Comparison of ENCODE assay signal across 8 cellular contexts in the genomic region with DNA sequence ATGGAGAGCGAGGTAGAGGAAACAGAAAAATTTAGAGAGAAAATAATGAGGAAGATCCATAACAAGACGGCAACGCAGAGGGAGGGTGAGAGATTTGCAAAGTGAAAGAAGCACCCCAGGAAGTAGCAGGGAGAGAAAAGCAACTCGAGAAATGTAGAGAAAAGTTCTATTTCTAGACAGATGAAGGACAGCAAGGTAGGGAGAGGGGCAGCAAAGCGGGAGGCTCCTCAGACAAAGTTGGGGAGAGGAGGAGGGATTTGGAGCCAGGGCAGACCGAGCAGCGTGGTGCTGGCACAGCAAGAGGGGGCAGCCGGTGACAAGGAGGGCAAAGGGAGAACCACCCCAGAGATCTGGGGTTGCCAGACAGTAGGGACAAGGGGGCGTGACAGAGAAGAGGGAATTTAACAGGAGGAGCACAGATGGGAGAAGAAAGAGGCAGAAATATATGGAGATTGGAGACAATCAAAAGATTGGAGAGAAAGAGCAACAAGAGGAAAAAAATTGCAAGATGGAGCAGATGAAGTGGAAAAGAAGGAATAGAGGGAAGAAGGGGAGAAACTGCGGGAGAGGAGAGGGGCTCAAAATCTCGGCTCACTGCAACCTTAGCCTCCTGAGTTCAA. TPM values are rescaled to one million over a fixed set of nuclear protein-coding genes. Genes with fewer than 3 reads are reported as not detected.
DNase-seq lines count a peak whose midpoint lies in the region; ATAC-seq and TF ChIP-seq lines count a peak whose summit lies in the region.

No MANE protein-coding gene starts in this region.

- H3K4me3 ChIP-seq in DND-41 (ENCODE audit: low read depth in 1 of 2, low read length in 2 of 2) = peak overlapping the region; percentile 87 to 94
- peak overlapping the region; percentile 92 for H3K4me3 ChIP-seq in WI38 (ENCODE audit: low read depth, low read length)
- peak overlapping the region; percentile 50 to 92 (median 90) for H3K4me3 ChIP-seq in fibroblast of lung (replicated peaks in 1 of 4; ENCODE audit: control extremely low read depth in 1 of 4, insufficient read depth in 1 of 4, low read depth in 3 of 4, low read length in 4 of 4)
- peak overlapping the region; percentile 97 for H3K4me3 ChIP-seq in osteoblast (ENCODE audit: insufficient read depth, low read length)

- ATAC-seq in DND-41 (ENCODE audit: insufficient read depth, low read depth) = peak; percentile 21; the same call in 2 of the 3 replicates
- ATAC-seq in HG03378 (IDR thresholded peaks at IDR 0.05; ENCODE audit: unreplicated experiment) = peak; percentile 15
- ATAC-seq in HG02759 (IDR thresholded peaks at IDR 0.05; ENCODE audit: unreplicated experiment) = no peak
- ATAC-seq in GM21381 (IDR thresholded peaks at IDR 0.05; ENCODE audit: unreplicated experiment) = no peak

- H3K27me3 ChIP-seq in DND-41 (ENCODE audit: insufficient read depth, low read length, poor library complexity) = no peaks in the 10 kb centered on the region
- H3K27me3 ChIP-seq in fibroblast of lung (ENCODE audit: control insufficient read depth, insufficient read depth, low read length) = no peaks in the 10 kb centered on the region
- H3K27me3 ChIP-seq in osteoblast (ENCODE audit: insufficient read depth, low read length) = no peaks in the 10 kb centered on the region

- peak overlapping the region; percentile 65 for H3K4me2 ChIP-seq in DND-41 (ENCODE audit: insufficient read depth, low read length)
- H3K4me2 ChIP-seq in fibroblast of lung (ENCODE audit: extremely low read depth, insufficient read depth, low read length) = peak overlapping the region; percentile 93
- peak overlapping the region; percentile 94 for H3K4me2 ChIP-seq in osteoblast (ENCODE audit: insufficient read depth, low read length)

- no peaks in the 10 kb centered on the region for H3K9me3 ChIP-seq in DND-41 (ENCODE audit: insufficient read depth, low read length, severe bottlenecking)
- H3K9me3 ChIP-seq in fibroblast of lung (ENCODE audit: control insufficient read depth, insufficient read depth, low read depth, low read length) = no peaks in the 10 kb centered on the region
- no peaks in the 10 kb centered on the region for H3K9me3 ChIP-seq in osteoblast (ENCODE audit: low read depth, low read length)

- peaks cover 42% of the 10 kb centered on the region for H3K4me1 ChIP-seq in DND-41 (ENCODE audit: insufficient read depth, low read length)
- H3K4me1 ChIP-seq in fibroblast of lung (ENCODE audit: control insufficient read depth, extremely low read depth, insufficient read depth, low read length) = no peaks in the 10 kb centered on the region
- H3K4me1 ChIP-seq in osteoblast (ENCODE audit: insufficient read depth, low read length) = peaks cover 7% of the 10 kb centered on the region

- H4K20me1 ChIP-seq in DND-41 (ENCODE audit: insufficient read depth, low read length) = peaks cover 28% of the 10 kb centered on the region
- no peaks in the 10 kb centered on the region for H4K20me1 ChIP-seq in fibroblast of lung (ENCODE audit: control insufficient read depth, extremely low read depth, insufficient read depth, low read length)
- peaks cover 17% of the 10 kb centered on the region for H4K20me1 ChIP-seq in osteoblast (ENCODE audit: insufficient read depth, low read length)

- H3K79me2 ChIP-seq in DND-41 (ENCODE audit: insufficient read depth, low read length) (peaks cover 64% of the 10 kb centered on the region), fibroblast of lung (ENCODE audit: control insufficient read depth, insufficient read depth, low read length) (peaks cover 31% of the 10 kb centered on the region), osteoblast (ENCODE audit: insufficient read depth, low read length) (peaks cover 55% of the 10 kb centered on the region)

- H2AFZ ChIP-seq in DND-41 (ENCODE audit: low read depth, low read length) (peak overlapping the region; percentile 87), fibroblast of lung (ENCODE audit: low read length) (peak overlapping the region; percentile 71), osteoblast (ENCODE audit: low read length) (peak overlapping the region; percentile 94)

- peak; percentile 45 for DNase-seq in DND-41
- peak in 1 of 2 donors; percentile 15 for DNase-seq in fibroblast of lung (ENCODE audit: low read depth in 2 of 2)
- DNase-seq in osteoblast (ENCODE audit: insufficient read length, low spot score, missing footprints) = peak; percentile 82
- no peak for DNase-seq in middle frontal gyrus (ENCODE audit: extremely low spot score, low spot score)

- H3K27ac ChIP-seq in DND-41 (ENCODE audit: low read length) (peak overlapping the region; percentile 91), fibroblast of lung (ENCODE audit: insufficient read depth, low read length) (peak overlapping the region; percentile 97), osteoblast (ENCODE audit: low read depth, low read length) (peak overlapping the region; percentile 96)

- no peak for TF ChIP-seq CTCF in DND-41 (IDR thresholded peaks at IDR 0.05; ENCODE audit: borderline replicate concordance, extremely low read depth, low read length, poor library complexity, severe bottlenecking)
- TF ChIP-seq CTCF in WI38 (IDR thresholded peaks at IDR 0.05; ENCODE audit: low read depth, low read length) = no peak
- TF ChIP-seq CTCF in fibroblast of lung (conservative IDR thresholded peaks at IDR 0.05 in 1 of 2, IDR thresholded peaks at IDR 0.05 in 1 of 2; ENCODE audit: low read depth in 1 of 2, low read length in 2 of 2) = no peak
- no peak for TF ChIP-seq CTCF in osteoblast (IDR thresholded peaks at IDR 0.05; ENCODE audit: extremely low read depth, low read depth, low read length)

- H3K36me3 ChIP-seq in DND-41 (ENCODE audit: insufficient read depth, low read length) (peaks cover 43% of the 10 kb centered on the region), fibroblast of lung (ENCODE audit: control insufficient read depth, insufficient read depth, low read length) (peaks cover 2% of the 10 kb centered on the region), osteoblast (ENCODE audit: insufficient read depth, low read length) (peaks cover 6% of the 10 kb centered on the region)

- H3K9ac ChIP-seq in DND-41 (ENCODE audit: low read depth, low read length) (peak overlapping the region; percentile 93), fibroblast of lung (ENCODE audit: insufficient read depth, low read length) (peak overlapping the region; percentile 92)

RNA-seq across cellular contexts. Expression of a gene that starts 1.0 kb away (rescaled TPM):
- total RNA-seq in fibroblast of lung (11.6 and 13.7 TPM in 2 replicates), osteoblast (11.2 and 16.5 TPM in 2 replicates)
- 8.7 and 13.4 TPM in 2 replicates for polyA plus RNA-seq in fibroblast of lung
- polyA plus RNA-seq in fibroblast of lung (2012) = 6.2 and 9.5 TPM in 2 replicates
- 3.3 and 4.1 TPM in 2 replicates for polyA minus RNA-seq in fibroblast of lung (ENCODE audit: low replicate concordance)

RNA-seq across cellular contexts. Expression of a gene that starts 26.6 kb away (rescaled TPM):
- total RNA-seq in fibroblast of lung (4.9 and 5.9 TPM in 2 replicates), osteoblast (9.4 and 10.3 TPM in 2 replicates)
- polyA plus RNA-seq in fibroblast of lung = 7.6 and 7.7 TPM in 2 replicates
- polyA plus RNA-seq in fibroblast of lung (2012) = 6.7 and 9.8 TPM in 2 replicates
- polyA minus RNA-seq in fibroblast of lung (ENCODE audit: low replicate concordance) = 0.63 and 1.2 TPM in 2 replicates

Comparison
In these comparisons a context has a peak if more than half of its experiments do, and no peak if none do; other contexts are left out.
1. ATAC-seq: peak in DND-41 (single experiment) and HG03378 (single experiment); none in HG02759 (single experiment) and GM21381 (single experiment).
2. Peak in every context shown above with its lines, with median percentiles within 50 percentile points of each other: H2AFZ ChIP-seq, H3K27ac ChIP-seq, H3K4me2 ChIP-seq and H3K4me3 ChIP-seq.